12 cellular contexts compared by ENCODE assay signal in genomic region chr6:130933712-130934200, GRCh38.
DNase-seq lines count a peak whose midpoint lies in the region; ATAC-seq and TF ChIP-seq lines count a peak whose summit lies in the region.
"Had no signal": no experiment of that assay in that cellular context is flagged by ENCODE, and none has a peak within 500 bp of the region (broad histone marks: within the 10 kb centered on the region; RNA-seq: fewer than 3 reads in every experiment).

No MANE protein-coding gene starts in this region.

- TF ChIP-seq CTCF in smooth muscle cell (IDR thresholded peaks at IDR 0.05; ENCODE audit: borderline replicate concordance, insufficient read depth, poor library complexity, severe bottlenecking) = no peak

- peak overlapping the region; percentile 74 for H3K4me2 ChIP-seq in smooth muscle cell

- 26% methylated on average over 6 of the region's 6 CpGs for WGBS in smooth muscle cell (ENCODE audit: low lambda C conversion rate)

- peak overlapping the region; percentile 48 for H3K9ac ChIP-seq in iPS-15b (ENCODE audit: low read depth, low read length)
- no peak overlapping the region for H3K9ac ChIP-seq in smooth muscle cell (ENCODE audit: low read depth)

- H3K27ac ChIP-seq in smooth muscle cell (ENCODE audit: low read depth) = peak overlapping the region; percentile 51

- no peak overlapping the region for H2AFZ ChIP-seq in smooth muscle cell (ENCODE audit: low read depth)

- H3K36me3 ChIP-seq in iPS-15b (ENCODE audit: control insufficient read depth, insufficient read depth, low read length) (no peaks in the 10 kb centered on the region), smooth muscle cell (ENCODE audit: low read depth) (no peaks in the 10 kb centered on the region)

- H4K20me1 ChIP-seq in smooth muscle cell (ENCODE audit: low read depth) = peaks cover 22% of the 10 kb centered on the region

- H3F3A ChIP-seq in smooth muscle cell (ENCODE audit: low read depth) = peaks cover 6% of the 10 kb centered on the region

- ATAC-seq in GM18858 (IDR thresholded peaks at IDR 0.05; ENCODE audit: unreplicated experiment) = no peak
- ATAC-seq: HCT116 had no signal

- peaks cover 3% of the 10 kb centered on the region for H3K9me3 ChIP-seq in iPS-15b (ENCODE audit: control insufficient read depth, insufficient read depth, low read length)
- no peaks in the 10 kb centered on the region for H3K9me3 ChIP-seq in smooth muscle cell (replicated peaks; ENCODE audit: low read depth)

- no peaks in the 10 kb centered on the region for H3K27me3 ChIP-seq in iPS-15b (ENCODE audit: control insufficient read depth, insufficient read depth, low read length)
- H3K27me3 ChIP-seq in smooth muscle cell (ENCODE audit: low read depth) = no peaks in the 10 kb centered on the region

- intact Hi-C loops in posterior vena cava (cut with DNase I) = no loop called here

- H3K79me2 ChIP-seq in smooth muscle cell (ENCODE audit: low read depth) = peaks cover 12% of the 10 kb centered on the region

- DNase-seq in GM04504 (ENCODE audit: low read depth) (peak; percentile 42), astrocyte of the hippocampus (ENCODE audit: low read depth, low spot score) (peak; percentile 87), smooth muscle cell (lab: John Stamatoyannopoulos, UW; ENCODE audit: unreplicated experiment) (no peak), posterior vena cava (ENCODE audit: low spot score) (no peak), DMS53 treated with DMSO at 0.1 percent for 48 hours (lab: John Stamatoyannopoulos, UW; ENCODE audit: unreplicated experiment) (no peak), UCSD-AML1 (lab: John Stamatoyannopoulos, UW; ENCODE audit: unreplicated experiment) (no peak)
- DNase-seq: activated CD4-positive, alpha-beta T cell treated with anti-CD3 and anti-CD28 coated beads, Interleukin-2, amount 10 ng/mL, durations not matched to agents 24 days and 14 days; activated naive CD8-positive, alpha-beta T cell treated with anti-CD3 and anti-CD28 coated beads for 36 hours; NCI-H187 had no signal

- H3K4me3 ChIP-seq in iPS-15b (ENCODE audit: low read depth, low read length) (no peak overlapping the region), smooth muscle cell (peak overlapping the region; percentile 23)

- H3K4me1 ChIP-seq in iPS-15b (ENCODE audit: control insufficient read depth, insufficient read depth, low read length) = peaks cover 3% of the 10 kb centered on the region
- H3K4me1 ChIP-seq in smooth muscle cell (ENCODE audit: low read depth) = peaks cover 47% of the 10 kb centered on the region

Comparison
In these comparisons a context has a peak if more than half of its experiments do, and no peak if none do; other contexts are left out.
1. DNase-seq: peak in GM04504 (single experiment) and astrocyte of the hippocampus (single experiment); none in smooth muscle cell (single experiment), posterior vena cava (single experiment), DMS53 treated with DMSO at 0.1 percent for 48 hours (single experiment) and UCSD-AML1 (single experiment).